1 cellular context compared by ENCODE assay signal in the genomic region with DNA sequence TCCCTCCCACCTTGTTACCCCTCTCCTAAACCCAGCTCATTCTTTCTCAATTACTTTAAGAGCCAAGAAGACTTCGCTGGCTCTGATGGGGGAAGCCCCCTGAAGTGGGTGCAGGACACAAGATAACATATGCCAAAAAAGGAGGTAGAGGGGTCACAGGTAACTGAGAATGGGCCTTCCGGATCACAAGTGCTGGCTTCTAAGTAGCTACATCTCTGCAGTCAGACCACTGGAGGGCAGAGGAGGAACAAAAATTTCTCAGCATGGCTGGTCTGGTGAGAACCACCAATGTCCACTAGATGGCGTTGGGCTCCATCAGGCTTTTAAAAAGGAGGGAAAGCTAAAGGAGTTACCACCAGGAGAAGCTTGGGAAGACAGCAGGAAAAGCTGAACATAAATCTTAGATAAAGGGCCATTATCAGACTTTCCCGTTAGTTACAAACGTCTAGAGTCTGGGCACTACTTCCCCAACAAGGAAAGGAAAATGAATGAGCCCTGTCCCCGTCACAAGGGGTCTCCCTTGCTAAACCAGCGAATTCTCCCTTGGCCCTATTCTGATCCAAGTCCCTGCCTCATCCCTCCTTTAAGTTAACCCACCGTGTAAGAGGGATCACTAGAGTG.
TF ChIP-seq lines count a peak whose summit lies in the region.

No MANE protein-coding gene starts in this region.

TF ChIP-seq in GM12878, 131 proteins besides CTCF, POLR2A, EP300 and RAD21 (continued from another document and continues in another):
- no peak for TF ChIP-seq BRCA1 (IDR thresholded peaks at IDR 0.05; ENCODE audit: low read depth, low read length)
- TF ChIP-seq, protein P1, sequence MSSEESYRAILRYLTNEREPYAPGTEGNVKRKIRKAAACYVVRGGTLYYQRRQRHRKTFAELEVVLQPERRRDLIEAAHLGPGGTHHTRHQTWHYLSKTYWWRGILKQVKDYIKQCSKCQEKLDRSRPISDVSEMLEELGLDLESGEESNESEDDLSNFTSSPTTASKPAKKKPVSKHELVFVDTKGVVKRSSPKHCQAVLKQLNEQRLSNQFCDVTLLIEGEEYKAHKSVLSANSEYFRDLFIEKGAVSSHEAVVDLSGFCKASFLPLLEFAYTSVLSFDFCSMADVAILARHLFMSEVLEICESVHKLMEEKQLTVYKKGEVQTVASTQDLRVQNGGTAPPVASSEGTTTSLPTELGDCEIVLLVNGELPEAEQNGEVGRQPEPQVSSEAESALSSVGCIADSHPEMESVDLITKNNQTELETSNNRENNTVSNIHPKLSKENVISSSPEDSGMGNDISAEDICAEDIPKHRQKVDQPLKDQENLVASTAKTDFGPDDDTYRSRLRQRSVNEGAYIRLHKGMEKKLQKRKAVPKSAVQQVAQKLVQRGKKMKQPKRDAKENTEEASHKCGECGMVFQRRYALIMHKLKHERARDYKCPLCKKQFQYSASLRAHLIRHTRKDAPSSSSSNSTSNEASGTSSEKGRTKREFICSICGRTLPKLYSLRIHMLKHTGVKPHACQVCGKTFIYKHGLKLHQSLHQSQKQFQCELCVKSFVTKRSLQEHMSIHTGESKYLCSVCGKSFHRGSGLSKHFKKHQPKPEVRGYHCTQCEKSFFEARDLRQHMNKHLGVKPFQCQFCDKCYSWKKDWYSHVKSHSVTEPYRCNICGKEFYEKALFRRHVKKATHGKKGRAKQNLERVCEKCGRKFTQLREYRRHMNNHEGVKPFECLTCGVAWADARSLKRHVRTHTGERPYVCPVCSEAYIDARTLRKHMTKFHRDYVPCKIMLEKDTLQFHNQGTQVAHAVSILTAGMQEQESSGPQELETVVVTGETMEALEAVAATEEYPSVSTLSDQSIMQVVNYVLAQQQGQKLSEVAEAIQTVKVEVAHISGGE (CRISPR knock-in tag; IDR thresholded peaks at IDR 0.05) = no peak
- TF ChIP-seq GATAD2B (conservative IDR thresholded peaks at IDR 0.05; ENCODE audit: low read depth) = 0 out of 2 replicates have a peak, but pooled peaks have one; percentile 35
- no peak for TF ChIP-seq RELA (IDR thresholded peaks at IDR 0.05; ENCODE audit: borderline replicate concordance, partially characterized antibody)
- 0 out of 2 replicates have a peak, but pooled peaks have one; percentile 36 for TF ChIP-seq NBN (IDR thresholded peaks at IDR 0.05)
- no peak for TF ChIP-seq SUPT20H (IDR thresholded peaks at IDR 0.05; ENCODE audit: borderline replicate concordance, control insufficient read depth, low read depth, low read length)
- TF ChIP-seq, protein P2, sequence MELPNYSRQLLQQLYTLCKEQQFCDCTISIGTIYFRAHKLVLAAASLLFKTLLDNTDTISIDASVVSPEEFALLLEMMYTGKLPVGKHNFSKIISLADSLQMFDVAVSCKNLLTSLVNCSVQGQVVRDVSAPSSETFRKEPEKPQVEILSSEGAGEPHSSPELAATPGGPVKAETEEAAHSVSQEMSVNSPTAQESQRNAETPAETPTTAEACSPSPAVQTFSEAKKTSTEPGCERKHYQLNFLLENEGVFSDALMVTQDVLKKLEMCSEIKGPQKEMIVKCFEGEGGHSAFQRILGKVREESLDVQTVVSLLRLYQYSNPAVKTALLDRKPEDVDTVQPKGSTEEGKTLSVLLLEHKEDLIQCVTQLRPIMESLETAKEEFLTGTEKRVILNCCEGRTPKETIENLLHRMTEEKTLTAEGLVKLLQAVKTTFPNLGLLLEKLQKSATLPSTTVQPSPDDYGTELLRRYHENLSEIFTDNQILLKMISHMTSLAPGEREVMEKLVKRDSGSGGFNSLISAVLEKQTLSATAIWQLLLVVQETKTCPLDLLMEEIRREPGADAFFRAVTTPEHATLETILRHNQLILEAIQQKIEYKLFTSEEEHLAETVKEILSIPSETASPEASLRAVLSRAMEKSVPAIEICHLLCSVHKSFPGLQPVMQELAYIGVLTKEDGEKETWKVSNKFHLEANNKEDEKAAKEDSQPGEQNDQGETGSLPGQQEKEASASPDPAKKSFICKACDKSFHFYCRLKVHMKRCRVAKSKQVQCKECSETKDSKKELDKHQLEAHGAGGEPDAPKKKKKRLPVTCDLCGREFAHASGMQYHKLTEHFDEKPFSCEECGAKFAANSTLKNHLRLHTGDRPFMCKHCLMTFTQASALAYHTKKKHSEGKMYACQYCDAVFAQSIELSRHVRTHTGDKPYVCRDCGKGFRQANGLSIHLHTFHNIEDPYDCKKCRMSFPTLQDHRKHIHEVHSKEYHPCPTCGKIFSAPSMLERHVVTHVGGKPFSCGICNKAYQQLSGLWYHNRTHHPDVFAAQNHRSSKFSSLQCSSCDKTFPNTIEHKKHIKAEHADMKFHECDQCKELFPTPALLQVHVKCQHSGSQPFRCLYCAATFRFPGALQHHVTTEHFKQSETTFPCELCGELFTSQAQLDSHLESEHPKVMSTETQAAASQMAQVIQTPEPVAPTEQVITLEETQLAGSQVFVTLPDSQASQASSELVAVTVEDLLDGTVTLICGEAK (IDR thresholded peaks at IDR 0.05; ENCODE audit: borderline replicate concordance) = no peak
- TF ChIP-seq PAX8 (IDR thresholded peaks at IDR 0.05) = no peak
- no peak for TF ChIP-seq CHD1 (IDR thresholded peaks at IDR 0.05; ENCODE audit: low read depth, low read length)
- TF ChIP-seq, protein P3, sequence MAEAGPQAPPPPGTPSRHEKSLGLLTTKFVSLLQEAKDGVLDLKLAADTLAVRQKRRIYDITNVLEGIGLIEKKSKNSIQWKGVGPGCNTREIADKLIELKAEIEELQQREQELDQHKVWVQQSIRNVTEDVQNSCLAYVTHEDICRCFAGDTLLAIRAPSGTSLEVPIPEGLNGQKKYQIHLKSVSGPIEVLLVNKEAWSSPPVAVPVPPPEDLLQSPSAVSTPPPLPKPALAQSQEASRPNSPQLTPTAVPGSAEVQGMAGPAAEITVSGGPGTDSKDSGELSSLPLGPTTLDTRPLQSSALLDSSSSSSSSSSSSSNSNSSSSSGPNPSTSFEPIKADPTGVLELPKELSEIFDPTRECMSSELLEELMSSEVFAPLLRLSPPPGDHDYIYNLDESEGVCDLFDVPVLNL (IDR thresholded peaks at IDR 0.05; ENCODE audit: low read depth, low read length) = no peak
- peak; percentile 51; the same call in 1 of the 2 replicates for TF ChIP-seq RUNX3 (IDR thresholded peaks at IDR 0.05; ENCODE audit: low read length)
- 0 out of 2 replicates have a peak, but pooled peaks have one; percentile 52 for TF ChIP-seq ZNF207 (IDR thresholded peaks at IDR 0.05; ENCODE audit: borderline replicate concordance)
- no peak for TF ChIP-seq POLR2AphosphoS2 (IDR thresholded peaks at IDR 0.05; ENCODE audit: low read depth, low read length)
- no peak for TF ChIP-seq DPF2 (IDR thresholded peaks at IDR 0.05)
- TF ChIP-seq, protein P4, sequence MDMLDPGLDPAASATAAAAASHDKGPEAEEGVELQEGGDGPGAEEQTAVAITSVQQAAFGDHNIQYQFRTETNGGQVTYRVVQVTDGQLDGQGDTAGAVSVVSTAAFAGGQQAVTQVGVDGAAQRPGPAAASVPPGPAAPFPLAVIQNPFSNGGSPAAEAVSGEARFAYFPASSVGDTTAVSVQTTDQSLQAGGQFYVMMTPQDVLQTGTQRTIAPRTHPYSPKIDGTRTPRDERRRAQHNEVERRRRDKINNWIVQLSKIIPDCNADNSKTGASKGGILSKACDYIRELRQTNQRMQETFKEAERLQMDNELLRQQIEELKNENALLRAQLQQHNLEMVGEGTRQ (IDR thresholded peaks at IDR 0.05; ENCODE audit: borderline replicate concordance, low read depth, low read length) = no peak
- TF ChIP-seq, protein P5, sequence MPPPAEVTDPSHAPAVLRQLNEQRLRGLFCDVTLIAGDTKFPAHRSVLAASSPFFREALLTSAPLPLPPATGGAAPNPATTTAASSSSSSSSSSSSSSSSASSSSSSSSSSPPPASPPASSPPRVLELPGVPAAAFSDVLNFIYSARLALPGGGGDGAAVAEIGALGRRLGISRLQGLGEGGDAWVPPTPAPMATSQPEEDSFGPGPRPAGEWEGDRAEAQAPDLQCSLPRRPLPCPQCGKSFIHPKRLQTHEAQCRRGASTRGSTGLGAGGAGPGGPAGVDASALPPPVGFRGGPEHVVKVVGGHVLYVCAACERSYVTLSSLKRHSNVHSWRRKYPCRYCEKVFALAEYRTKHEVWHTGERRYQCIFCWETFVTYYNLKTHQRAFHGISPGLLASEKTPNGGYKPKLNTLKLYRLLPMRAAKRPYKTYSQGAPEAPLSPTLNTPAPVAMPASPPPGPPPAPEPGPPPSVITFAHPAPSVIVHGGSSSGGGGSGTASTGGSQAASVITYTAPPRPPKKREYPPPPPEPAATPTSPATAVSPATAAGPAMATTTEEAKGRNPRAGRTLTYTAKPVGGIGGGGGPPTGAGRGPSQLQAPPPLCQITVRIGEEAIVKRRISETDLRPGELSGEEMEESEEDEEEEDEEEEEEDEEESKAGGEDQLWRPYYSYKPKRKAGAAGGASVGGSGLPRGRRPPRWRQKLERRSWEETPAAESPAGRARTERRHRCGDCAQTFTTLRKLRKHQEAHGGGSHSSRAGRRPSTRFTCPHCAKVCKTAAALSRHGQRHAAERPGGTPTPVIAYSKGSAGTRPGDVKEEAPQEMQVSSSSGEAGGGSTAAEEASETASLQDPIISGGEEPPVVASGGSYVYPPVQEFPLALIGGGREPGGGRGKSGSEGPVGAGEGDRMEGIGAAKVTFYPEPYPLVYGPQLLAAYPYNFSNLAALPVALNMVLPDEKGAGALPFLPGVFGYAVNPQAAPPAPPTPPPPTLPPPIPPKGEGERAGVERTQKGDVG (CRISPR knock-in tag; IDR thresholded peaks at IDR 0.05) = no peak
- TF ChIP-seq, protein P6, sequence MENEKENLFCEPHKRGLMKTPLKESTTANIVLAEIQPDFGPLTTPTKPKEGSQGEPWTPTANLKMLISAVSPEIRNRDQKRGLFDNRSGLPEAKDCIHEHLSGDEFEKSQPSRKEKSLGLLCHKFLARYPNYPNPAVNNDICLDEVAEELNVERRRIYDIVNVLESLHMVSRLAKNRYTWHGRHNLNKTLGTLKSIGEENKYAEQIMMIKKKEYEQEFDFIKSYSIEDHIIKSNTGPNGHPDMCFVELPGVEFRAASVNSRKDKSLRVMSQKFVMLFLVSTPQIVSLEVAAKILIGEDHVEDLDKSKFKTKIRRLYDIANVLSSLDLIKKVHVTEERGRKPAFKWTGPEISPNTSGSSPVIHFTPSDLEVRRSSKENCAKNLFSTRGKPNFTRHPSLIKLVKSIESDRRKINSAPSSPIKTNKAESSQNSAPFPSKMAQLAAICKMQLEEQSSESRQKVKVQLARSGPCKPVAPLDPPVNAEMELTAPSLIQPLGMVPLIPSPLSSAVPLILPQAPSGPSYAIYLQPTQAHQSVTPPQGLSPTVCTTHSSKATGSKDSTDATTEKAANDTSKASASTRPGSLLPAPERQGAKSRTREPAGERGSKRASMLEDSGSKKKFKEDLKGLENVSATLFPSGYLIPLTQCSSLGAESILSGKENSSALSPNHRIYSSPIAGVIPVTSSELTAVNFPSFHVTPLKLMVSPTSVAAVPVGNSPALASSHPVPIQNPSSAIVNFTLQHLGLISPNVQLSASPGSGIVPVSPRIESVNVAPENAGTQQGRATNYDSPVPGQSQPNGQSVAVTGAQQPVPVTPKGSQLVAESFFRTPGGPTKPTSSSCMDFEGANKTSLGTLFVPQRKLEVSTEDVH (IDR thresholded peaks at IDR 0.05; ENCODE audit: low read depth, partially characterized antibody) = no peak
- TF ChIP-seq KAT2A (conservative IDR thresholded peaks at IDR 0.05; ENCODE audit: control insufficient read depth, low read depth, low read length) = no peak
- no peak for TF ChIP-seq NR2F1 (conservative IDR thresholded peaks at IDR 0.05)
- TF ChIP-seq EED (IDR thresholded peaks at IDR 0.05; ENCODE audit: low read depth) = peak; percentile 79
- no peak for TF ChIP-seq TBL1XR1 (IDR thresholded peaks at IDR 0.05; ENCODE audit: low read depth, low read length)
- TF ChIP-seq NR2C2 (IDR thresholded peaks at IDR 0.05; ENCODE audit: borderline replicate concordance, control insufficient read depth, insufficient read length, low read depth) = no peak
- no peak for TF ChIP-seq RFX5 (IDR thresholded peaks at IDR 0.05; ENCODE audit: low read depth, low read length)
- no peak for TF ChIP-seq ZNF24 (IDR thresholded peaks at IDR 0.05)
- TF ChIP-seq MYB (IDR thresholded peaks at IDR 0.05; ENCODE audit: borderline replicate concordance, low read depth, low read length) = no peak
- no peak for TF ChIP-seq SUZ12 (IDR thresholded peaks at IDR 0.05; ENCODE audit: unreplicated experiment)
- TF ChIP-seq, protein P7, sequence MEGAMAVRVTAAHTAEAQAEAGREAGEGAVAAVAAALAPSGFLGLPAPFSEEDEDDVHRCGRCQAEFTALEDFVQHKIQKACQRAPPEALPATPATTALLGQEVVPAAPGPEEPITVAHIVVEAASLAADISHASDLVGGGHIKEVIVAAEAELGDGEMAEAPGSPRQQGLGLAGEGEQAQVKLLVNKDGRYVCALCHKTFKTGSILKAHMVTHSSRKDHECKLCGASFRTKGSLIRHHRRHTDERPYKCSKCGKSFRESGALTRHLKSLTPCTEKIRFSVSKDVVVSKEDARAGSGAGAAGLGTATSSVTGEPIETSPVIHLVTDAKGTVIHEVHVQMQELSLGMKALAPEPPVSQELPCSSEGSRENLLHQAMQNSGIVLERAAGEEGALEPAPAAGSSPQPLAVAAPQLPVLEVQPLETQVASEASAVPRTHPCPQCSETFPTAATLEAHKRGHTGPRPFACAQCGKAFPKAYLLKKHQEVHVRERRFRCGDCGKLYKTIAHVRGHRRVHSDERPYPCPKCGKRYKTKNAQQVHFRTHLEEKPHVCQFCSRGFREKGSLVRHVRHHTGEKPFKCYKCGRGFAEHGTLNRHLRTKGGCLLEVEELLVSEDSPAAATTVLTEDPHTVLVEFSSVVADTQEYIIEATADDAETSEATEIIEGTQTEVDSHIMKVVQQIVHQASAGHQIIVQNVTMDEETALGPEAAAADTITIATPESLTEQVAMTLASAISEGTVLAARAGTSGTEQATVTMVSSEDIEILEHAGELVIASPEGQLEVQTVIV (IDR thresholded peaks at IDR 0.05; ENCODE audit: borderline replicate concordance, partially characterized antibody) = no peak
- TF ChIP-seq, protein P8, sequence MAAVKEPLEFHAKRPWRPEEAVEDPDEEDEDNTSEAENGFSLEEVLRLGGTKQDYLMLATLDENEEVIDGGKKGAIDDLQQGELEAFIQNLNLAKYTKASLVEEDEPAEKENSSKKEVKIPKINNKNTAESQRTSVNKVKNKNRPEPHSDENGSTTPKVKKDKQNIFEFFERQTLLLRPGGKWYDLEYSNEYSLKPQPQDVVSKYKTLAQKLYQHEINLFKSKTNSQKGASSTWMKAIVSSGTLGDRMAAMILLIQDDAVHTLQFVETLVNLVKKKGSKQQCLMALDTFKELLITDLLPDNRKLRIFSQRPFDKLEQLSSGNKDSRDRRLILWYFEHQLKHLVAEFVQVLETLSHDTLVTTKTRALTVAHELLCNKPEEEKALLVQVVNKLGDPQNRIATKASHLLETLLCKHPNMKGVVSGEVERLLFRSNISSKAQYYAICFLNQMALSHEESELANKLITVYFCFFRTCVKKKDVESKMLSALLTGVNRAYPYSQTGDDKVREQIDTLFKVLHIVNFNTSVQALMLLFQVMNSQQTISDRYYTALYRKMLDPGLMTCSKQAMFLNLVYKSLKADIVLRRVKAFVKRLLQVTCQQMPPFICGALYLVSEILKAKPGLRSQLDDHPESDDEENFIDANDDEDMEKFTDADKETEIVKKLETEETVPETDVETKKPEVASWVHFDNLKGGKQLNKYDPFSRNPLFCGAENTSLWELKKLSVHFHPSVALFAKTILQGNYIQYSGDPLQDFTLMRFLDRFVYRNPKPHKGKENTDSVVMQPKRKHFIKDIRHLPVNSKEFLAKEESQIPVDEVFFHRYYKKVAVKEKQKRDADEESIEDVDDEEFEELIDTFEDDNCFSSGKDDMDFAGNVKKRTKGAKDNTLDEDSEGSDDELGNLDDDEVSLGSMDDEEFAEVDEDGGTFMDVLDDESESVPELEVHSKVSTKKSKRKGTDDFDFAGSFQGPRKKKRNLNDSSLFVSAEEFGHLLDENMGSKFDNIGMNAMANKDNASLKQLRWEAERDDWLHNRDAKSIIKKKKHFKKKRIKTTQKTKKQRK (IDR thresholded peaks at IDR 0.05; ENCODE audit: low read depth, low read length) = no peak
- TF ChIP-seq ETV6 (conservative IDR thresholded peaks at IDR 0.05 in 1 of 2, IDR thresholded peaks at IDR 0.05 in 1 of 2; ENCODE audit: borderline replicate concordance in 1 of 2, low read depth in 1 of 2) = no peak
- TF ChIP-seq RB1 (IDR thresholded peaks at IDR 0.05; ENCODE audit: borderline replicate concordance) = peak; percentile 91; the same call in 1 of the 2 replicates
- 0 out of 2 replicates have a peak, but pooled peaks have one; percentile 34 for TF ChIP-seq SMAD5 (IDR thresholded peaks at IDR 0.05; ENCODE audit: low read depth)
